ENCODE assay signal across 12 cellular contexts in genomic region chr12:3967556-3968160, GRCh38.
DNase-seq lines count a peak whose midpoint lies in the region; ATAC-seq and TF ChIP-seq lines count a peak whose summit lies in the region.
"Had no signal": no experiment of that assay in that cellular context is flagged by ENCODE, and none has a peak within 500 bp of the region (broad histone marks: within the 10 kb centered on the region; RNA-seq: fewer than 3 reads in every experiment).

No MANE protein-coding gene starts in this region.

- H3K4me3 ChIP-seq in endodermal cell (ENCODE audit: low read length) = no peak overlapping the region

- H3K9me3 Mint-ChIP-seq in endodermal cell = no peaks in the 10 kb centered on the region
- H3K9me3 Mint-ChIP-seq in type B pancreatic cell = peaks cover 5% of the 10 kb centered on the region
- H3K9me3 Mint-ChIP-seq: CD8-positive, alpha-beta T cell had no signal

- H3K4me1 ChIP-seq in endodermal cell (ENCODE audit: control insufficient read depth, insufficient read depth, low read length) = peaks cover 14% of the 10 kb centered on the region

- H3K9ac ChIP-seq in endodermal cell (ENCODE audit: extremely low read depth, low read length, poor library complexity, severe bottlenecking) = no peak overlapping the region

- 65 to 74% methylated on average over 7 to 11 of the region's 11 CpGs for WGBS in endodermal cell (ENCODE audit: insufficient coverage in 1 of 2, insufficient read length in 1 of 2), 2 experiments

- peak overlapping the region; percentile 81 for H3K27ac Mint-ChIP-seq in endodermal cell
- peak overlapping the region; percentile 79 for H3K27ac Mint-ChIP-seq in type B pancreatic cell
- H3K27ac Mint-ChIP-seq: CD8-positive, alpha-beta T cell had no signal

- no peak overlapping the region for H3K4me3 Mint-ChIP-seq in endodermal cell
- no peak overlapping the region for H3K4me3 Mint-ChIP-seq in type B pancreatic cell
- H3K4me3 Mint-ChIP-seq: CD8-positive, alpha-beta T cell had no signal

- no peaks in the 10 kb centered on the region for H3K9me3 ChIP-seq in endodermal cell (ENCODE audit: control insufficient read depth, low read length)

- no peak for TF ChIP-seq CTCF in endodermal cell (conservative IDR thresholded peaks at IDR 0.05)
- no peak for TF ChIP-seq CTCF in type B pancreatic cell (conservative IDR thresholded peaks at IDR 0.05)

- no peaks in the 10 kb centered on the region for H3K36me3 ChIP-seq in endodermal cell (ENCODE audit: control insufficient read depth, insufficient read depth, low read length)

- H3K27me3 Mint-ChIP-seq in endodermal cell (ENCODE audit: insufficient read depth) = no peaks in the 10 kb centered on the region
- H3K27me3 Mint-ChIP-seq in type B pancreatic cell = peaks cover 19% of the 10 kb centered on the region

- no peaks in the 10 kb centered on the region for H3K27me3 ChIP-seq in endodermal cell (ENCODE audit: control insufficient read depth, insufficient read depth, low read length, poor library complexity, severe bottlenecking)

- H3K27ac ChIP-seq in endodermal cell (ENCODE audit: low read depth, low read length) = no peak overlapping the region

- peak; percentile 38 for DNase-seq in NCI-H82 treated with DMSO at 0.1 percent for 48 hours (lab: John Stamatoyannopoulos, UW; ENCODE audit: unreplicated experiment)
- DNase-seq in endodermal cell = peak; percentile 83
- peak; percentile 13 for DNase-seq in mucosa of gallbladder (ENCODE audit: low spot score)
- DNase-seq in type B pancreatic cell (ENCODE audit: extremely low spot score, unreplicated experiment) = no peak
- DNase-seq in retina = no peak
- DNase-seq: CD8-positive, alpha-beta T cell; Kasumi-1; NCI-H1436 treated with DMSO at 0.1 percent for 48 hours; NCI-H2081 treated with DMSO at 0.1 percent for 48 hours; NCI-H524 treated with DMSO at 0.1 percent for 48 hours had no signal

- H3K4me1 Mint-ChIP-seq in endodermal cell (peaks cover 36% of the 10 kb centered on the region), type B pancreatic cell (ENCODE audit: unreplicated experiment) (no peaks in the 10 kb centered on the region)

- H3K36me3 Mint-ChIP-seq in endodermal cell (ENCODE audit: low read depth) (no peaks in the 10 kb centered on the region), type B pancreatic cell (no peaks in the 10 kb centered on the region)
- H3K36me3 Mint-ChIP-seq: CD8-positive, alpha-beta T cell had no signal

- ATAC-seq in GM18868 (IDR thresholded peaks at IDR 0.05; ENCODE audit: unreplicated experiment) (no peak), HG02759 (IDR thresholded peaks at IDR 0.05; ENCODE audit: unreplicated experiment) (no peak)
- ATAC-seq: CD8-positive, alpha-beta T cell had no signal

Comparison
In these comparisons a context has a peak if more than half of its experiments do, and no peak if none do; other contexts are left out.
1. DNase-seq: peak in NCI-H82 treated with DMSO at 0.1 percent for 48 hours (single experiment), endodermal cell (single experiment) and mucosa of gallbladder (single experiment); none in type B pancreatic cell (single experiment) and retina (single experiment).